Comparison of ENCODE assay signal across 13 cellular contexts in genomic region chr15:77546050-77546501, GRCh38.
DNase-seq lines count a peak whose midpoint lies in the region; ATAC-seq and TF ChIP-seq lines count a peak whose summit lies in the region.
"Had no signal": no experiment of that assay in that cellular context is flagged by ENCODE, and none has a peak within 500 bp of the region (broad histone marks: within the 10 kb centered on the region; RNA-seq: fewer than 3 reads in every experiment).

No MANE protein-coding gene starts in this region.

- H3K4me3 ChIP-seq in astrocyte of the cerebellum (ENCODE audit: low read depth, low read length) (no peak overlapping the region), mesodermal cell (ENCODE audit: extremely low read depth, insufficient read depth, low read length, poor library complexity, severe bottlenecking) (no peak overlapping the region)

- 24 to 37% methylated on average over 2 to 3 of the region's 4 CpGs for WGBS in mesodermal cell (ENCODE audit: insufficient coverage in 2 of 2), 2 experiments

- peaks cover 5% of the 10 kb centered on the region for H3K9me3 ChIP-seq in mesodermal cell (ENCODE audit: control insufficient read depth, low read length)

- ATAC-seq in HG02798 (IDR thresholded peaks at IDR 0.05; ENCODE audit: poor library complexity, unreplicated experiment) (no peak), GM21528 (IDR thresholded peaks at IDR 0.05; ENCODE audit: low FRiP score, unreplicated experiment) (no peak), HG03442 (IDR thresholded peaks at IDR 0.05; ENCODE audit: unreplicated experiment) (no peak)
- ATAC-seq: stimulated activated naive B cell treated with anti-CD40 and anti-IgM and Interleukin-4, amounts not matched to agents 10 μg/mL and 1 μg/mL and 100 μg/mL, for 72 hours had no signal

- no peaks in the 10 kb centered on the region for H3K36me3 ChIP-seq in mesodermal cell (ENCODE audit: control insufficient read depth, insufficient read depth, low read length)

- peaks cover 38% of the 10 kb centered on the region for H3K4me1 ChIP-seq in mesodermal cell (ENCODE audit: control insufficient read depth, insufficient read depth, low read length, poor library complexity, severe bottlenecking)

- in situ Hi-C loops in KBM-7 (cut with MboI; ENCODE audit: low pct_unique_long_range_greater_than_20kb, low sequenced_read_pairs) = no loop called here
- in situ Hi-C loops in astrocyte of the cerebellum (cut with HindIII; ENCODE audit: low sequenced_read_pairs) = loop anchor here (25.0 kb wide), 1 partner anchor 334 kb away; no protein-coding TSS in a partner anchor

- H3K27ac ChIP-seq in mesodermal cell (ENCODE audit: low read depth, low read length, severe bottlenecking) = peak overlapping the region; percentile 41

- DNase-seq in Daoy (ENCODE audit: low read depth) = peak; percentile 94
- DNase-seq in KBM-7 = peak; percentile 73
- DNase-seq in astrocyte of the cerebellum (ENCODE audit: low read depth) = peak; percentile 71
- no peak for DNase-seq in NCI-H446 treated with DMSO at 0.1 percent for 48 hours (lab: John Stamatoyannopoulos, UW)
- DNase-seq: activated naive CD8-positive, alpha-beta T cell treated with anti-CD3 and anti-CD28 coated beads for 36 hours; NCI-H1436 treated with DMSO at 0.1 percent for 48 hours; retina; stimulated activated naive B cell treated with anti-CD40 and anti-IgM and Interleukin-4, amounts not matched to agents 10 μg/mL and 1 μg/mL and 100 μg/mL, for 72 hours; T-helper 9 cell had no signal

- no peak for TF ChIP-seq CTCF in astrocyte of the cerebellum (IDR thresholded peaks at IDR 0.05; ENCODE audit: low read depth, low read length, missing control alignments)
